In the genomic region with DNA sequence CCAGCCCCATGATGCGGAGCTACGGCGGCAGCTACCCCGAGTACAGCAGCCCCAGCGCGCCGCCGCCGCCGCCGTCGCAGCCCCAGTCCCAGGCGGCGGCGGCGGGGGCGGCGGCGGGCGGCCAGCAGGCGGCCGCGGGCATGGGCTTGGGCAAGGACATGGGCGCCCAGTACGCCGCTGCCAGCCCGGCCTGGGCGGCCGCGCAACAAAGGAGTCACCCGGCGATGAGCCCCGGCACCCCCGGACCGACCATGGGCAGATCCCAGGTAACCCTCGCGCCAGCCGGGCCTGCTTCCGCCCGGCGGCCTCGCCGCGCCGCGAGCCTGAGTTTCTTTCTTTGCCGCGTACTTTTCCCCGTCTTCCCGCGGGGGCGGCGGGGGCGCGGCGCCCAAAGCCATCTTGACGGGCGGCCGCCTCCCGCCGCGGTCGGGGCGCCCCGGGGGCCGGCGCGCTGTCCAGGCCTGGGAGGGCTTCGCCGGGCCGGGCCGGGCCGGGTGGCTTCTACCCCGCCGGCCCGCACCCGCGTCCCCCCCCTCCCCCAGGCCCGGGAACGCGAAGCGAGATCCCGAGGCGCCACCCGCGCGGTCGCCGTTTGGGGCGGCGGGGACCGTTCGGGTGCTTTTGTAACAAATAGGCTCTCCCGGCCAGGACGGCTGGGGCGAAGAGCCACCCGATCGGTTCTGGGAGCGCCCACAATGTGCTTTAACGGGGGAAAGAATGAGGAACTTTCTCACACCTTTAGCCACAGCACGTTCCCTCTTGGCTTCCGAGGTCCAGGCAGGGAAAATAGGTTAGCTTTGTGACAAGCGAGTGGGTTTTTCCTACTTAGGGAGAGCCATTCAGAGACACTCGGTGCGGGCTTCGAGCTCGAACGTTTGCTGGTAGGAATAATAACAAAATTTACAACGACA, we compare ENCODE assay signal across 8 cellular contexts. TPM values are rescaled to one million over a fixed set of nuclear protein-coding genes. Genes with fewer than 3 reads are reported as not detected.
DNase-seq lines count a peak whose midpoint lies in the region; ATAC-seq, FAIRE-seq and TF ChIP-seq lines count a peak whose summit lies in the region.

No MANE protein-coding gene starts in this region.

- H3K4me1 Mint-ChIP-seq in natural killer cell: peaks cover 46 to 48% of the 10 kb centered on the region in 2 donors
- peaks cover 57% of the 10 kb centered on the region for H3K4me1 Mint-ChIP-seq in stimulated activated naive CD8-positive, alpha-beta T cell treated with anti-CD3 and anti-CD28 coated beads, Interleukin-15, Interleukin-2, amounts not matched to agents 100 ng/mL and 50 ng/mL, for 24 hours (ENCODE audit: low read depth)

- no peak for FAIRE-seq in HTR-8/SVneo (lab: Jason Lieb, UNC)

- H3K27ac ChIP-seq in 22Rv1: peak overlapping the region; percentile 98

- ATAC-seq in GM18907 (IDR thresholded peaks at IDR 0.05; ENCODE audit: unreplicated experiment) (peak; percentile 16), esophagus mucosa (peak; percentile 14), natural killer cell (peak; percentile 13 to 17 (median 16))

- peak overlapping the region; percentile 92 to 98 for H3K27ac Mint-ChIP-seq in natural killer cell
- H3K27ac Mint-ChIP-seq in stimulated activated naive CD8-positive, alpha-beta T cell treated with anti-CD3 and anti-CD28 coated beads, Interleukin-15, Interleukin-2, amounts not matched to agents 100 ng/mL and 50 ng/mL, for 24 hours: peak overlapping the region; percentile 85

- H3K9me3 Mint-ChIP-seq in natural killer cell: no peaks in the 10 kb centered on the region
- no peaks in the 10 kb centered on the region for H3K9me3 Mint-ChIP-seq in stimulated activated naive CD8-positive, alpha-beta T cell treated with anti-CD3 and anti-CD28 coated beads, Interleukin-15, Interleukin-2, amounts not matched to agents 100 ng/mL and 50 ng/mL, for 24 hours

- intact Hi-C loops in natural killer cell (cut with micrococcal nuclease): loop anchor here (2.0 to 5.0 kb wide), 3 partner anchors 73 to 403 kb away; no protein-coding TSS in a partner anchor

- H3K4me3 Mint-ChIP-seq in natural killer cell: peak overlapping the region; percentile 93
- H3K4me3 Mint-ChIP-seq in stimulated activated naive CD8-positive, alpha-beta T cell treated with anti-CD3 and anti-CD28 coated beads, Interleukin-15, Interleukin-2, amounts not matched to agents 100 ng/mL and 50 ng/mL, for 24 hours: peak overlapping the region; percentile 88

- TF ChIP-seq CTCF in 22Rv1 (IDR thresholded peaks at IDR 0.05): peak; percentile 36
- no peak for TF ChIP-seq CTCF in natural killer cell (IDR thresholded peaks at IDR 0.05)

- H3K27me3 Mint-ChIP-seq in natural killer cell (ENCODE audit: low read depth in 2 of 2): no peaks in the 10 kb centered on the region
- H3K27me3 Mint-ChIP-seq in stimulated activated naive CD8-positive, alpha-beta T cell treated with anti-CD3 and anti-CD28 coated beads, Interleukin-15, Interleukin-2, amounts not matched to agents 100 ng/mL and 50 ng/mL, for 24 hours: no peaks in the 10 kb centered on the region

- peak; percentile 64 to 75 for DNase-seq in NCI-H526 (lab: John Stamatoyannopoulos, UW)
- DNase-seq in activated T-cell treated with anti-CD3 and anti-CD28 coated beads for 4 hours: peak; percentile 47
- DNase-seq in natural killer cell: peak; percentile 33
- DNase-seq in HTR-8/SVneo (ENCODE audit: insufficient read length, low spot score): no peak

- no peaks in the 10 kb centered on the region for H3K36me3 Mint-ChIP-seq in natural killer cell
- peaks cover 9% of the 10 kb centered on the region for H3K36me3 Mint-ChIP-seq in stimulated activated naive CD8-positive, alpha-beta T cell treated with anti-CD3 and anti-CD28 coated beads, Interleukin-15, Interleukin-2, amounts not matched to agents 100 ng/mL and 50 ng/mL, for 24 hours (ENCODE audit: low read depth)

RNA-seq across cellular contexts. Expression of gene ARID1B, which starts 2.3 kb away (rescaled TPM):
- 45.7 TPM for total RNA-seq in esophagus mucosa
- 100 to 1,000 TPM; 180 to 201 (median 189) TPM for total RNA-seq in natural killer cell
